ENCODE assay signal across 17 cellular contexts in the genomic region with DNA sequence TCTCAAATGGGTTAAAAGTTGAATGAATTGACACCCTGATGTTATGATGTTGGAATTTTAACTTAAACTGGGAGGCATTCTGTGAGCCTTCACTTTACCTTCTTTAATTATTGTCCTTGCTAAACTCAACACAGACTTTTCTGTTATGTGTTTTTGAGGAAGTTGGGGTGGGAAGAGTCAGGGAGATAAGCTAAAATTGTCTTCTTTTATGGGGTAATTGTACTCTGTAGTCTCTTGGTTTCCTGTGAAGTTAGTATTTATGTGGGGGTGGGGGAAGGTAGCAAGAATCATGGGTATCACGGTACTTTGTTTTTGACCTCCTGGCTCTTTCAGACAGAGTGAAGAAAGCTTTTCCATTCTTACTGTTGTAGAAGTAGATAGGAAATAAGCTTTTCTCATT. TPM values are rescaled to one million over a fixed set of nuclear protein-coding genes. Genes with fewer than 3 reads are reported as not detected.
A peak's percentile ranks its signal among the peaks of the same experiment; 100 is the strongest.
DNase-seq lines count a peak whose midpoint lies in the region; ATAC-seq, FAIRE-seq and TF ChIP-seq lines count a peak whose summit lies in the region.
"Had no signal": no experiment of that assay in that cellular context is flagged by ENCODE, and none has a peak within 500 bp of the region (broad histone marks: within the 10 kb centered on the region; RNA-seq: fewer than 3 reads in every experiment).

No MANE protein-coding gene starts in this region.

- H4K20me1 ChIP-seq in HepG2 (ENCODE audit: insufficient read depth, low read length): no peaks in the 10 kb centered on the region

- no peak overlapping the region for H2AFZ ChIP-seq in HepG2 (ENCODE audit: low read length)

- no TSS peak for BruUV-seq in HepG2 (replicated peaks; lab: Mats Ljungman, UMichigan)

- no peak overlapping the region for H3K4me2 ChIP-seq in HepG2 (ENCODE audit: low read depth, low read length)

- peaks cover 0 to 22% (median 11%) of the 10 kb centered on the region in 4 donors for H3K36me3 ChIP-seq in liver (ENCODE audit: control insufficient read depth in 4 of 4, insufficient read depth in 3 of 4, low read depth in 1 of 4, low read length in 3 of 4)
- H3K36me3 ChIP-seq in HepG2 (replicated peaks in 1 of 2; ENCODE audit: control insufficient read depth in 1 of 2, insufficient read depth in 2 of 2, low read length in 2 of 2): peaks cover 8 to 21% of the 10 kb centered on the region in 2 experiments

- TF ChIP-seq CTCF in liver (IDR thresholded peaks at IDR 0.05; ENCODE audit: low read depth, low read length, missing input control): no peak
- no peak for TF ChIP-seq CTCF in HepG2 (CRISPR knock-in tag; IDR thresholded peaks at IDR 0.05)

- no peak for TF ChIP-seq EP300 in HepG2 (IDR thresholded peaks at IDR 0.05; ENCODE audit: low read depth in 2 of 2, low read length in 2 of 2)
- no peak for TF ChIP-seq EP300 in HepG2 (CRISPR knock-in tag; IDR thresholded peaks at IDR 0.05; ENCODE audit: borderline replicate concordance)

- H3K27ac ChIP-seq in liver (ENCODE audit: low read depth in 1 of 2, low read length in 2 of 2) (no peak overlapping the region), HepG2 (ENCODE audit: extremely low read length, insufficient read depth, low read length) (no peak overlapping the region)

- H3K4me3 Mint-ChIP-seq in dendritic cell treated with granulocyte-macrophage colony-stimulating factor and Interleukin-4, amounts not matched to agents 40 ng/mL and 50 ng/mL, for 4 days: no peak overlapping the region
- H3K4me3 Mint-ChIP-seq: H9 had no signal

- WGBS in liver: 73% methylated on average over 1 of the region's 1 CpG
- WGBS in HepG2 (ENCODE audit: low lambda C conversion rate): 97% methylated on average over 1 of the region's 1 CpG

- POLR2A ChIA-PET in HepG2 (lab: Yijun Ruan, JAX): no interaction called here

- no peaks in the 10 kb centered on the region for H3K9me3 ChIP-seq in liver (ENCODE audit: control insufficient read depth in 4 of 4, low read length in 3 of 4)
- no peaks in the 10 kb centered on the region for H3K9me3 ChIP-seq in HepG2 (ENCODE audit: low read length)

- H3K27ac Mint-ChIP-seq in dendritic cell treated with granulocyte-macrophage colony-stimulating factor and Interleukin-4, amounts not matched to agents 40 ng/mL and 50 ng/mL, for 4 days: peak overlapping the region; percentile 65
- H3K27ac Mint-ChIP-seq: H9 had no signal

- peaks cover 47% of the 10 kb centered on the region for H3K36me3 Mint-ChIP-seq in dendritic cell treated with granulocyte-macrophage colony-stimulating factor and Interleukin-4, amounts not matched to agents 40 ng/mL and 50 ng/mL, for 4 days (ENCODE audit: low read depth)

- H3K9ac ChIP-seq in liver (ENCODE audit: low read depth in 1 of 2, low read length in 2 of 2) (no peak overlapping the region), HepG2 (ENCODE audit: insufficient read depth, low read depth, low read length) (no peak overlapping the region)

- H3K4me1 ChIP-seq in liver (ENCODE audit: control insufficient read depth in 4 of 4, insufficient read depth in 4 of 4, low read length in 3 of 4) (peaks cover 0 to 2% (median 0%) of the 10 kb centered on the region in 4 donors), HepG2 (ENCODE audit: insufficient read depth, low read length) (no peaks in the 10 kb centered on the region)

- no peak for TF ChIP-seq RAD21 in liver (IDR thresholded peaks at IDR 0.05)
- TF ChIP-seq RAD21 in HepG2 (CRISPR knock-in tag; IDR thresholded peaks at IDR 0.05): no peak

- DNase-seq in HepG2 (ENCODE audit: low spot score) (no peak), SIG-M5 treated with dmso at 0.1 percent for 504 hours (lab: John Stamatoyannopoulos, UW; ENCODE audit: unreplicated experiment) (peak; percentile 89), T-helper 9 cell (no peak), DMS79 treated with DMSO at 0.1 percent for 48 hours (lab: John Stamatoyannopoulos, UW) (no peak), NCI-H1105 treated with DMSO at 0.1 percent for 48 hours (lab: John Stamatoyannopoulos, UW) (no peak), HT-29 (ENCODE audit: low spot score) (no peak)
- DNase-seq: activated CD4-positive, alpha-beta T cell treated with anti-CD3 and anti-CD28 coated beads for 48 hours; activated effector memory CD4-positive, alpha-beta T cell treated with anti-CD3 and anti-CD28 coated beads, Interleukin-2, amount 50 U/mL, for 16 hours; foreskin fibroblast; H9; NCI-H1930; NCI-H524; stimulated activated naive CD4-positive, alpha-beta T cell treated with Interleukin-2 at 50 U/mL for 16 hours; T-helper 1 cell had no signal

- no peaks in the 10 kb centered on the region for H3K9me3 Mint-ChIP-seq in dendritic cell treated with granulocyte-macrophage colony-stimulating factor and Interleukin-4, amounts not matched to agents 40 ng/mL and 50 ng/mL, for 4 days
- H3K9me3 Mint-ChIP-seq: H9 had no signal

- H3K27me3 ChIP-seq in liver (ENCODE audit: control insufficient read depth in 4 of 4, insufficient read depth in 4 of 4, low read length in 3 of 4) (no peaks in the 10 kb centered on the region), HepG2 (ENCODE audit: control insufficient read depth in 1 of 2, insufficient read depth in 2 of 2, low read length in 2 of 2) (no peaks in the 10 kb centered on the region)

- peaks cover 48% of the 10 kb centered on the region for H3K4me1 Mint-ChIP-seq in dendritic cell treated with granulocyte-macrophage colony-stimulating factor and Interleukin-4, amounts not matched to agents 40 ng/mL and 50 ng/mL, for 4 days (ENCODE audit: low read depth)
- H3K4me1 Mint-ChIP-seq: H9 had no signal

- H3K4me3 ChIP-seq in liver (ENCODE audit: low read depth in 1 of 3, low read length in 3 of 3) (no peak overlapping the region), HepG2 (replicated peaks in 1 of 3; ENCODE audit: insufficient read depth in 1 of 3, low read depth in 2 of 3, low read length in 3 of 3) (no peak overlapping the region)
- H3K4me3 ChIP-seq: lung had no signal

- CTCF ChIA-PET in HepG2 (lab: Yijun Ruan, JAX; ENCODE audit: low intra/inter-chr PET ratio, low total read pairs): no interaction called here

- TF ChIP-seq POLR2A in HepG2 (IDR thresholded peaks at IDR 0.05; ENCODE audit: insufficient read depth in 1 of 2, low read depth in 2 of 2, low read length in 2 of 2): no peak

- intact Hi-C loops in HepG2 (cut with micrococcal nuclease; ENCODE audit: unreplicated experiment): no loop called here
- intact Hi-C loops in dendritic cell treated with granulocyte-macrophage colony-stimulating factor and Interleukin-4, amounts not matched to agents 40 ng/mL and 50 ng/mL, for 4 days (cut with micrococcal nuclease): no loop called here

- no peak for FAIRE-seq in HepG2 (lab: Jason Lieb, UNC)

- H3K27me3 Mint-ChIP-seq in dendritic cell treated with granulocyte-macrophage colony-stimulating factor and Interleukin-4, amounts not matched to agents 40 ng/mL and 50 ng/mL, for 4 days: no peaks in the 10 kb centered on the region

- no peaks in the 10 kb centered on the region for H3K79me2 ChIP-seq in HepG2 (ENCODE audit: insufficient read depth, low read length)

- no peak for ATAC-seq in HepG2

- in situ Hi-C loops in HepG2 (cut with HindIII; ENCODE audit: extremely low pct_ligation_motif_present, low pct_unique_long_range_greater_than_20kb): no loop called here

RNA-seq across cellular contexts. Expression of a gene that starts 32.9 kb away (rescaled TPM):
- 10 to 100 TPM in 1 of 2 donors, 1 to 10 TPM in 1; 6.5 to 15.0 TPM for total RNA-seq in liver
- polyA plus RNA-seq in liver: 10 to 100 TPM in 1 of 2 donors, 1 to 10 TPM in 1; 5.5 to 13.4 TPM
- total RNA-seq in HepG2 (2016; rRNA removed; fragmentation: Illumina TruSeq; extraction: Trizol): 50.9 and 61.4 TPM in 2 replicates
- total RNA-seq in HepG2 (2016; cell fraction: cytosol; rRNA removed; fragmentation: Illumina TruSeq; extraction: Trizol; ENCODE audit: low read depth): 5.0 and 6.4 TPM in 2 replicates
- 48.1 and 51.5 TPM in 2 replicates for total RNA-seq in HepG2 (2016; cell fraction: insoluble cytoplasmic fraction; rRNA removed; fragmentation: Illumina TruSeq; extraction: Trizol)
- 24.0 and 24.1 TPM in 2 replicates for total RNA-seq in HepG2 (2016; cell fraction: membrane; rRNA removed; fragmentation: Illumina TruSeq; extraction: Trizol)
- total RNA-seq in HepG2 (2016; cell fraction: nucleus; rRNA removed; fragmentation: Illumina TruSeq; extraction: Trizol): 27.0 and 31.0 TPM in 2 replicates
- 4.4 and 7.1 TPM in 2 replicates for polyA plus RNA-seq in HepG2 (2011; rRNA removed)
- polyA plus RNA-seq in HepG2 (2011; cell fraction: cytosol; rRNA removed): 1.4 and 3.0 TPM in 2 replicates
- 1.9 and 2.6 TPM in 2 replicates for polyA plus RNA-seq in HepG2 (2011; cell fraction: nucleus; rRNA removed)
- polyA plus RNA-seq in HepG2 (2012): 28.2 and 34.0 TPM in 2 replicates
- polyA plus RNA-seq in HepG2 (2016; cell fraction: cytosol; fragmentation: Illumina TruSeq; extraction: Trizol; ENCODE audit: low read depth): 2.3 and 3.9 TPM in 2 replicates
- polyA plus RNA-seq in HepG2 (2016; cell fraction: insoluble cytoplasmic fraction; fragmentation: Illumina TruSeq; extraction: Trizol; ENCODE audit: low read depth): 45.7 and 53.5 TPM in 2 replicates
- 10.3 and 12.3 TPM in 2 replicates for polyA plus RNA-seq in HepG2 (2016; cell fraction: membrane; fragmentation: Illumina TruSeq; extraction: Trizol; ENCODE audit: low read depth)
- 27.4 and 31.2 TPM in 2 replicates for polyA plus RNA-seq in HepG2 (2016; cell fraction: nucleus; fragmentation: Illumina TruSeq; extraction: Trizol; ENCODE audit: insufficient read depth, low read depth)
- polyA minus RNA-seq in HepG2 (2011; rRNA and poly(A)+ RNA removed; ENCODE audit: low replicate concordance): 1.8 and 6.6 TPM in 2 replicates
- polyA minus RNA-seq in HepG2 (2011; cell fraction: cytosol; rRNA and poly(A)+ RNA removed): 7.7 and 16.0 TPM in 2 replicates
- polyA minus RNA-seq in HepG2 (2011; cell fraction: nucleus; rRNA and poly(A)+ RNA removed): 9.7 and 15.2 TPM in 2 replicates
- total RNA-seq in HT-29 (2014; rRNA removed; shearing (Covaris generic)): 4.9 and 14.3 TPM in 2 replicates

RNA-seq across cellular contexts. Expression of a gene that starts 52.0 kb away (rescaled TPM):
- total RNA-seq in liver: 10 to 100 TPM; 25.1 to 26.0 TPM
- 10 to 100 TPM; 16.4 to 19.1 TPM for polyA plus RNA-seq in liver
- total RNA-seq in HepG2 (2016; rRNA removed; fragmentation: Illumina TruSeq; extraction: Trizol): 8.4 and 18.4 TPM in 2 replicates
- total RNA-seq in HepG2 (2016; cell fraction: cytosol; rRNA removed; fragmentation: Illumina TruSeq; extraction: Trizol; ENCODE audit: low read depth): 1.0 and 2.1 TPM in 2 replicates
- 8.5 and 18.6 TPM in 2 replicates for total RNA-seq in HepG2 (2016; cell fraction: insoluble cytoplasmic fraction; rRNA removed; fragmentation: Illumina TruSeq; extraction: Trizol)
- total RNA-seq in HepG2 (2016; cell fraction: membrane; rRNA removed; fragmentation: Illumina TruSeq; extraction: Trizol): 3.0 and 4.5 TPM in 2 replicates
- total RNA-seq in HepG2 (2016; cell fraction: nucleus; rRNA removed; fragmentation: Illumina TruSeq; extraction: Trizol): 13.9 and 17.3 TPM in 2 replicates
- 11.6 and 12.9 TPM in 2 replicates for polyA plus RNA-seq in HepG2 (2011; rRNA removed)
- polyA plus RNA-seq in HepG2 (2011; cell fraction: cytosol; rRNA removed): 3.7 and 6.6 TPM in 2 replicates
- 8.5 and 9.7 TPM in 2 replicates for polyA plus RNA-seq in HepG2 (2011; cell fraction: nucleus; rRNA removed)
- 16.6 and 17.5 TPM in 2 replicates for polyA plus RNA-seq in HepG2 (2012)
- polyA plus RNA-seq in HepG2 (2016; cell fraction: cytosol; fragmentation: Illumina TruSeq; extraction: Trizol; ENCODE audit: low read depth): 0.83 and 1.4 TPM in 2 replicates
- 24.7 and 27.2 TPM in 2 replicates for polyA plus RNA-seq in HepG2 (2016; cell fraction: insoluble cytoplasmic fraction; fragmentation: Illumina TruSeq; extraction: Trizol; ENCODE audit: low read depth)
- polyA plus RNA-seq in HepG2 (2016; cell fraction: membrane; fragmentation: Illumina TruSeq; extraction: Trizol; ENCODE audit: low read depth): 2.9 and 3.6 TPM in 2 replicates
- 22.1 and 24.4 TPM in 2 replicates for polyA plus RNA-seq in HepG2 (2016; cell fraction: nucleus; fragmentation: Illumina TruSeq; extraction: Trizol; ENCODE audit: insufficient read depth, low read depth)
- 5.9 and 22.5 TPM in 2 replicates for polyA minus RNA-seq in HepG2 (2011; rRNA and poly(A)+ RNA removed; ENCODE audit: low replicate concordance)
- polyA minus RNA-seq in HepG2 (2011; cell fraction: cytosol; rRNA and poly(A)+ RNA removed): 7.8 and 11.3 TPM in 2 replicates
- polyA minus RNA-seq in HepG2 (2011; cell fraction: nucleus; rRNA and poly(A)+ RNA removed): 43.0 and 56.3 TPM in 2 replicates
- total RNA-seq in HT-29 (2014; rRNA removed; shearing (Covaris generic)): 6.6 and 6.7 TPM in 2 replicates
